In the genomic region with DNA sequence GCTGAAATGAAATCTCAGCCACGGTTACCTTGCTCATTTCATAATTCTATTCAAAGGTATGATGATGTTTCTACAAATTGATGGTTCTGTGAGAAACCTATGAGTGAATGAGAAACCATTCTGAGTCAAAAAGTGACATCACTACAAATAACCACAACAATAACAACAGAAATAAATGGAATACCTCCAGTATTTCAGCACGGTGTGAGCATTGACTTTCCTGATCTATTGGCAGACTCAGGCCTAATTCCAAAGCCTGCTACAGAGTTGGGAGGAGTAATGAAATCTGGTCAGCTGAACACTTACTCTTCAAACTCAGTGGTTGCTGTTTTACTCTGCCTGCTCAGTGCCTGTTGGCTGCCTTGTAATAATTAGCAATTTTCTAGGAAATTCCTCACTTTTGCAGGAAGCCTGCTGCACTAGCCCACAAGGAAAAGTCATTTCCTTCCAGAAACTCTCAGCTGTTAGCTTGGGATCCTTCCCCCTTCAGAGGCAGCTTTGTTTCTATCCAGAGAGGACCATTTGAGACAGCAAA, we compare ENCODE assay signal across 14 cellular contexts. TPM values are rescaled to one million over a fixed set of nuclear protein-coding genes. Genes with fewer than 3 reads are reported as not detected.
DNase-seq lines count a peak whose midpoint lies in the region; ATAC-seq and TF ChIP-seq lines count a peak whose summit lies in the region.
"Had no signal": no experiment of that assay in that cellular context is flagged by ENCODE, and none has a peak within 500 bp of the region (broad histone marks: within the 10 kb centered on the region; RNA-seq: fewer than 3 reads in every experiment).

No MANE protein-coding gene starts in this region.

- H3K4me3 Mint-ChIP-seq in glutamatergic neuron (ENCODE audit: unreplicated experiment) = no peak overlapping the region
- H3K4me3 Mint-ChIP-seq in CD8-positive, alpha-beta memory T cell = no peak overlapping the region

- WGBS in right cardiac atrium = 46% methylated on average over 2 of the region's 2 CpGs

- POLR2A ChIA-PET in CD8-positive, alpha-beta memory T cell (lab: Charles Lee) = no interaction called here

- no peak overlapping the region for H3K27ac Mint-ChIP-seq in glutamatergic neuron (ENCODE audit: unreplicated experiment)
- H3K27ac Mint-ChIP-seq in CD8-positive, alpha-beta memory T cell = no peak overlapping the region

- H3K4me1 ChIP-seq in right cardiac atrium (ENCODE audit: control insufficient read depth, insufficient read depth, low read length) (peaks cover 2% of the 10 kb centered on the region), uterus (peaks cover 5 to 6% of the 10 kb centered on the region in 2 donors)
- H3K4me1 ChIP-seq in CD8-positive, alpha-beta memory T cell (ENCODE audit: insufficient read depth, low read length) = no peaks in the 10 kb centered on the region
- H3K4me1 ChIP-seq: adrenal gland had no signal

- no peaks in the 10 kb centered on the region for H3K36me3 Mint-ChIP-seq in glutamatergic neuron (ENCODE audit: unreplicated experiment)
- peaks cover 0 to 3% (median 0%) of the 10 kb centered on the region in 3 donors for H3K36me3 Mint-ChIP-seq in CD8-positive, alpha-beta memory T cell

- in situ Hi-C loops in brain microvascular endothelial cell (cut with HindIII; ENCODE audit: low pct_ligation_motif_present, low sequenced_read_pairs) = no loop called here

- no peak overlapping the region for H3K4me3 ChIP-seq in right cardiac atrium (ENCODE audit: low read length)
- H3K4me3 ChIP-seq in brain microvascular endothelial cell (ENCODE audit: low read depth, low read length) = no peak overlapping the region
- no peak overlapping the region for H3K4me3 ChIP-seq in uterus
- no peak overlapping the region for H3K4me3 ChIP-seq in CD8-positive, alpha-beta memory T cell (ENCODE audit: low read length)
- H3K4me3 ChIP-seq: adrenal gland, mucosa of descending colon, tibial nerve had no signal

- no peak for TF ChIP-seq CTCF in brain microvascular endothelial cell (IDR thresholded peaks at IDR 0.05; ENCODE audit: low read depth, low read length, missing control alignments)
- TF ChIP-seq CTCF in uterus (IDR thresholded peaks at IDR 0.05) = no peak
- no peak for TF ChIP-seq CTCF in glutamatergic neuron (IDR thresholded peaks at IDR 0.05; ENCODE audit: partially characterized antibody, unreplicated experiment)

- H3K27ac ChIP-seq in right cardiac atrium (ENCODE audit: low read length) (no peak overlapping the region), brain microvascular endothelial cell (no peak overlapping the region), uterus (peak overlapping the region; percentile 40 to 43)
- H3K27ac ChIP-seq in CD8-positive, alpha-beta memory T cell (ENCODE audit: low read depth, low read length) = no peak overlapping the region
- H3K27ac ChIP-seq: adrenal gland, tibial nerve had no signal

- H3K9me3 Mint-ChIP-seq in glutamatergic neuron (ENCODE audit: unreplicated experiment) = no peaks in the 10 kb centered on the region
- no peaks in the 10 kb centered on the region for H3K9me3 Mint-ChIP-seq in CD8-positive, alpha-beta memory T cell

- no peak for TF ChIP-seq POLR2A in uterus (IDR thresholded peaks at IDR 0.05)

- H3K36me3 ChIP-seq in brain microvascular endothelial cell (replicated peaks) (no peaks in the 10 kb centered on the region), uterus (no peaks in the 10 kb centered on the region)
- H3K36me3 ChIP-seq in CD8-positive, alpha-beta memory T cell (ENCODE audit: insufficient read depth, low read length) = no peaks in the 10 kb centered on the region
- H3K36me3 ChIP-seq: adrenal gland, tibial nerve had no signal

- H3K9me3 ChIP-seq in right cardiac atrium (ENCODE audit: control insufficient read depth, low read length) = no peaks in the 10 kb centered on the region
- no peaks in the 10 kb centered on the region for H3K9me3 ChIP-seq in uterus
- H3K9me3 ChIP-seq in CD8-positive, alpha-beta memory T cell (ENCODE audit: low read length) = no peaks in the 10 kb centered on the region
- H3K9me3 ChIP-seq: adrenal gland, mucosa of descending colon, tibial nerve had no signal

- ATAC-seq in Right ventricle myocardium inferior = peak; percentile 34
- no peak for ATAC-seq in right cardiac atrium
- peak; percentile 65 for ATAC-seq in left ventricle myocardium superior
- ATAC-seq: mucosa of descending colon, Panc1 had no signal

- CTCF ChIA-PET in CD8-positive, alpha-beta memory T cell (lab: Charles Lee) = no interaction called here

- H3K4me1 Mint-ChIP-seq in glutamatergic neuron (ENCODE audit: low read depth, unreplicated experiment) = peaks cover 5% of the 10 kb centered on the region
- no peaks in the 10 kb centered on the region for H3K4me1 Mint-ChIP-seq in CD8-positive, alpha-beta memory T cell

- H3K27me3 ChIP-seq in right cardiac atrium (ENCODE audit: control insufficient read depth, insufficient read depth) (no peaks in the 10 kb centered on the region), brain microvascular endothelial cell (replicated peaks) (no peaks in the 10 kb centered on the region), uterus (no peaks in the 10 kb centered on the region)
- H3K27me3 ChIP-seq in CD8-positive, alpha-beta memory T cell (ENCODE audit: insufficient read depth, low read length, poor library complexity, severe bottlenecking) = no peaks in the 10 kb centered on the region
- H3K27me3 ChIP-seq: adrenal gland, tibial nerve had no signal

- DNase-seq in Right ventricle myocardium inferior (ENCODE audit: missing footprints) (no peak), right cardiac atrium (no peak), brain microvascular endothelial cell (peak; percentile 21), left ventricle myocardium superior (no peak), uterus (no peak), glutamatergic neuron (no peak), NCI-H146 (lab: John Stamatoyannopoulos, UW) (no peak)
- DNase-seq in CD8-positive, alpha-beta memory T cell = no peak
- DNase-seq: adrenal gland; effector memory CD4-positive, alpha-beta T cell; NCI-H345 had no signal

- peaks cover 2% of the 10 kb centered on the region for H3K27me3 Mint-ChIP-seq in glutamatergic neuron (ENCODE audit: unreplicated experiment)
- H3K27me3 Mint-ChIP-seq in CD8-positive, alpha-beta memory T cell = peaks cover 0 to 9% of the 10 kb centered on the region in 2 donors

- intact Hi-C loops in Right ventricle myocardium inferior (cut with DNase I) (no loop called here), right cardiac atrium (cut with DNase I) (no loop called here), left ventricle myocardium superior (cut with micrococcal nuclease) (no loop called here), uterus (cut with DNase I; ENCODE audit: low total_unique reads) (no loop called here)

RNA-seq across cellular contexts. Expression of a gene that starts 18.8 kb away (rescaled TPM):
- 206 TPM for total RNA-seq in Right ventricle myocardium inferior
- total RNA-seq in right cardiac atrium = 100 to 1,000 TPM; 111 to 134 (median 118) TPM
- 29.6 TPM for polyA plus RNA-seq in right cardiac atrium
- 188 TPM for total RNA-seq in left ventricle myocardium superior
- 100 to 1,000 TPM; 144 to 400 (median 228) TPM for total RNA-seq in uterus
- total RNA-seq in glutamatergic neuron (ENCODE audit: unreplicated experiment) = 2.9 TPM
- under 1 TPM; 0.16 to 0.22 TPM for total RNA-seq in CD8-positive, alpha-beta memory T cell
- polyA plus RNA-seq in CD8-positive, alpha-beta memory T cell = 0.21 TPM

RNA-seq across cellular contexts. Expression of a gene that starts 33.9 kb away (rescaled TPM):
- total RNA-seq in Right ventricle myocardium inferior = 12.2 TPM
- total RNA-seq in right cardiac atrium = 10 to 100 TPM; 13.8 to 37.1 (median 20.9) TPM
- polyA plus RNA-seq in right cardiac atrium = 7.3 TPM
- total RNA-seq in left ventricle myocardium superior = 12.5 TPM
- 100 to 1,000 TPM in 1 of 4 donors, 10 to 100 TPM in 3; 26.1 to 107 (median 61.0) TPM for total RNA-seq in uterus
- 26.0 TPM for total RNA-seq in glutamatergic neuron (ENCODE audit: unreplicated experiment)
- 10 to 100 TPM; 22.7 to 24.3 TPM for total RNA-seq in CD8-positive, alpha-beta memory T cell
- polyA plus RNA-seq in CD8-positive, alpha-beta memory T cell = 23.8 TPM

Comparison
In these comparisons a context has a peak if more than half of its experiments do, and no peak if none do; other contexts are left out.
1. ATAC-seq: peak in Right ventricle myocardium inferior (single experiment) and left ventricle myocardium superior (single experiment); none in right cardiac atrium (0 of 2).
2. H3K27ac ChIP-seq: peak in uterus (2 of 2); none in right cardiac atrium (single experiment), brain microvascular endothelial cell (single experiment) and CD8-positive, alpha-beta memory T cell (single experiment).
3. RNA of a gene that starts 18.8 kb away (total RNA-seq): 144 to 400 TPM in uterus, 206 TPM in Right ventricle myocardium inferior (single experiment), 188 TPM in left ventricle myocardium superior (single experiment) and 111 to 134 TPM in right cardiac atrium; 2.9 TPM in glutamatergic neuron (single experiment) and 0.16 to 0.22 TPM in CD8-positive, alpha-beta memory T cell; every median in the first group is over 10 times any median in the second.